16 cellular contexts compared by ENCODE assay signal in genomic region chr1:110239491-110240430, GRCh38. TPM values are rescaled to one million over a fixed set of nuclear protein-coding genes. Genes with fewer than 3 reads are reported as not detected.
DNase-seq lines count a peak whose midpoint lies in the region; ATAC-seq and TF ChIP-seq lines count a peak whose summit lies in the region.
"Had no signal": no experiment of that assay in that cellular context is flagged by ENCODE, and none has a peak within 500 bp of the region (broad histone marks: within the 10 kb centered on the region; RNA-seq: fewer than 3 reads in every experiment).

No MANE protein-coding gene starts in this region.

- ATAC-seq in HG02610 (IDR thresholded peaks at IDR 0.05; ENCODE audit: unreplicated experiment) (peak; percentile 29), left lung (no peak), GM21576 (IDR thresholded peaks at IDR 0.05; ENCODE audit: unreplicated experiment) (no peak)
- no peak for ATAC-seq in naive thymus-derived CD8-positive, alpha-beta T cell
- ATAC-seq: activated CD8-positive, alpha-beta memory T cell treated with anti-CD3 and anti-CD28 coated beads, Interleukin-2, amount 10 ng/mL, durations not matched to agents 7 days and 5 days had no signal

- H3K36me3 ChIP-seq in sigmoid colon (no peaks in the 10 kb centered on the region), left lung (no peaks in the 10 kb centered on the region)
- H3K36me3 ChIP-seq: thyroid gland had no signal

- peak; percentile 43 for DNase-seq in SKM-1 treated with dmso at 0.1 percent for 144 hours (lab: John Stamatoyannopoulos, UW; ENCODE audit: unreplicated experiment)
- no peak for DNase-seq in SKM-1 (lab: John Stamatoyannopoulos, UW; ENCODE audit: unreplicated experiment)
- DNase-seq in cardiac fibroblast (ENCODE audit: low read depth in 2 of 2), result peak; percentile 60 to 61
- peak; percentile 35 for DNase-seq in sigmoid colon
- DNase-seq in left lung, result no peak
- no peak for DNase-seq in naive thymus-derived CD8-positive, alpha-beta T cell
- DNase-seq: activated CD8-positive, alpha-beta memory T cell treated with anti-CD3 and anti-CD28 coated beads, Interleukin-2, amount 10 ng/mL, durations not matched to agents 7 days and 5 days; amygdala; cortex of kidney; foreskin fibroblast; KG1; stimulated activated CD4-positive, alpha-beta T cell treated with anti-CD3 and anti-CD28 coated beads, Interleukin-15, amount 100 ng/mL, for 24 hours; thyroid gland had no signal

- POLR2A ChIA-PET in naive thymus-derived CD8-positive, alpha-beta T cell (lab: Charles Lee), result no interaction called here

- H3K4me3 Mint-ChIP-seq in naive thymus-derived CD8-positive, alpha-beta T cell, result no peak overlapping the region
- H3K4me3 Mint-ChIP-seq: activated CD8-positive, alpha-beta memory T cell treated with anti-CD3 and anti-CD28 coated beads, Interleukin-2, amount 10 ng/mL, durations not matched to agents 7 days and 5 days had no signal

- intact Hi-C loops in sigmoid colon (cut with DNase I), result no loop called here
- intact Hi-C loops in left lung (cut with DNase I), result no loop called here

- H3K27ac ChIP-seq in sigmoid colon (no peak overlapping the region), left lung (peak overlapping the region in 1 of 2 donors; percentile 5)
- H3K27ac ChIP-seq: parathyroid adenoma, thyroid gland had no signal

- peaks cover 0 to 8% (median 0%) of the 10 kb centered on the region in 3 donors for H3K36me3 Mint-ChIP-seq in naive thymus-derived CD8-positive, alpha-beta T cell
- H3K36me3 Mint-ChIP-seq: activated CD8-positive, alpha-beta memory T cell treated with anti-CD3 and anti-CD28 coated beads, Interleukin-2, amount 10 ng/mL, durations not matched to agents 7 days and 5 days had no signal

- H3K9me3 ChIP-seq in sigmoid colon, result no peaks in the 10 kb centered on the region
- no peaks in the 10 kb centered on the region for H3K9me3 ChIP-seq in left lung
- H3K9me3 ChIP-seq: thyroid gland had no signal

- H3K27me3 Mint-ChIP-seq in naive thymus-derived CD8-positive, alpha-beta T cell, result no peaks in the 10 kb centered on the region
- H3K27me3 Mint-ChIP-seq: activated CD8-positive, alpha-beta memory T cell treated with anti-CD3 and anti-CD28 coated beads, Interleukin-2, amount 10 ng/mL, durations not matched to agents 7 days and 5 days had no signal

- no peak for TF ChIP-seq EP300 in sigmoid colon (IDR thresholded peaks at IDR 0.05)

- TF ChIP-seq POLR2A in sigmoid colon (IDR thresholded peaks at IDR 0.05), result no peak

- peaks cover 0 to 24% (median 6%) of the 10 kb centered on the region in 4 donors for H3K4me1 ChIP-seq in sigmoid colon
- peaks cover 0 to 35% of the 10 kb centered on the region in 2 donors for H3K4me1 ChIP-seq in left lung
- H3K4me1 ChIP-seq: parathyroid adenoma, thyroid gland had no signal

- 72 to 82% methylated on average over 11 of the region's 11 CpGs for WGBS in sigmoid colon, 2 donors

- H3K9me3 Mint-ChIP-seq in naive thymus-derived CD8-positive, alpha-beta T cell, result no peaks in the 10 kb centered on the region

- H3K4me1 Mint-ChIP-seq in naive thymus-derived CD8-positive, alpha-beta T cell, result peaks cover 0 to 10% (median 5%) of the 10 kb centered on the region in 4 donors

- TF ChIP-seq CTCF in cardiac fibroblast (IDR thresholded peaks at IDR 0.05; ENCODE audit: low read depth, low read length) (no peak), sigmoid colon (IDR thresholded peaks at IDR 0.05) (no peak), left lung (IDR thresholded peaks at IDR 0.05) (no peak)

- H3K27ac Mint-ChIP-seq in naive thymus-derived CD8-positive, alpha-beta T cell, result peak overlapping the region in 3 of 10 donors; percentile 17 to 40 (median 30)
- H3K27ac Mint-ChIP-seq: activated CD8-positive, alpha-beta memory T cell treated with anti-CD3 and anti-CD28 coated beads, Interleukin-2, amount 10 ng/mL, durations not matched to agents 7 days and 5 days had no signal

- no peaks in the 10 kb centered on the region for H3K27me3 ChIP-seq in sigmoid colon
- H3K27me3 ChIP-seq in left lung, result no peaks in the 10 kb centered on the region
- H3K27me3 ChIP-seq: thyroid gland had no signal

- H3K4me3 ChIP-seq in cardiac fibroblast (replicated peaks in 1 of 2; ENCODE audit: low read depth in 2 of 2, low read length in 2 of 2) (no peak overlapping the region), sigmoid colon (no peak overlapping the region), left lung (no peak overlapping the region)
- H3K4me3 ChIP-seq: thyroid gland had no signal

RNA-seq across cellular contexts. Expression of gene KCNC4, which starts 29.6 kb away (rescaled TPM):
- total RNA-seq in sigmoid colon (1 to 10 TPM; 1.8 to 6.4 (median 3.2) TPM), left lung (1 to 10 TPM; 7.7 to 9.4 TPM)
- polyA plus RNA-seq in sigmoid colon, result 1 to 10 TPM in 1 of 3 donors, under 1 TPM in 2; 0.60 to 3.6 (median 0.69) TPM
- total RNA-seq in naive thymus-derived CD8-positive, alpha-beta T cell, result 10 to 100 TPM; 11.9 to 12.7 TPM
- 1 to 10 TPM in 2 of 3 donors, under 1 TPM in 1; 0.90 to 3.1 (median 1.9) TPM for polyA plus RNA-seq in naive thymus-derived CD8-positive, alpha-beta T cell

Comparison
In these comparisons a context has a peak if more than half of its experiments do, and no peak if none do; other contexts are left out.
1. DNase-seq: peak in SKM-1 treated with dmso at 0.1 percent for 144 hours (single experiment), cardiac fibroblast (2 of 2) and sigmoid colon (single experiment); none in SKM-1 (single experiment), left lung (0 of 2) and naive thymus-derived CD8-positive, alpha-beta T cell (0 of 10).